Comparison of ENCODE assay signal across 1 cellular context in genomic region chr18:52319423-52319822, GRCh38.
TF ChIP-seq lines count a peak whose summit lies in the region.

No MANE protein-coding gene starts in this region.

TF ChIP-seq in GM23338, 12 proteins besides CTCF, POLR2A, EP300 and RAD21:
- TF ChIP-seq ZNF462 (CRISPR knock-in tag; IDR thresholded peaks at IDR 0.05) (no peak), REST (IDR thresholded peaks at IDR 0.05; ENCODE audit: unreplicated experiment) (no peak), ETS1 (IDR thresholded peaks at IDR 0.05) (no peak), POLR2AphosphoS5 (IDR thresholded peaks at IDR 0.05; ENCODE audit: low read depth) (no peak), STAT1 (IDR thresholded peaks at IDR 0.05; ENCODE audit: unreplicated experiment) (no peak), EZH2phosphoT487 (IDR thresholded peaks at IDR 0.05; ENCODE audit: unreplicated experiment) (no peak), EZH2 (IDR thresholded peaks at IDR 0.05; ENCODE audit: low read depth, unreplicated experiment) (no peak), NANOG (IDR thresholded peaks at IDR 0.05; ENCODE audit: borderline replicate concordance) (no peak), JUNB (IDR thresholded peaks at IDR 0.05; ENCODE audit: unreplicated experiment) (no peak), ZNF114 (CRISPR knock-in tag; IDR thresholded peaks at IDR 0.05) (no peak), ZNF331 (CRISPR knock-in tag; IDR thresholded peaks at IDR 0.05; ENCODE audit: low read depth) (no peak)
